ENCODE assay signal across 23 cellular contexts in the genomic region with DNA sequence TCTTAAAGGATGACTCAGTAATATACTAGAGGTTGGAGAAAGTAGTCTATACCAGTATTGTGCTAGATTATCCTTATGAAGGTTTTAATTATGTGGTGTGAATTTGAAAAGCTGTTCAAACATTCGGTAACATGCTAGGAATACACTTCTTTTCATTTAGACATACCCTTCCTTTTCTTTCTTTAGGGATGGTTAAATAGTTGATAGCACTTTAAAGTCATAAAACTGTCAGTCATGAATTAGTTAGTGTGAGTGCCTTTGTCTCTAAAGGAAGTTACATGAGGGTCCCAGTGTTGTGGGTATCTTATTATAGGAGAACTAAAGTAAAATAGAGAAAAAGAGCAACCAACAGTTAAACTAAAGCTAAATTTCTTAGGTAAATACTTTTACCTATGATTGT.
"Had no signal": no experiment of that assay in that cellular context is flagged by ENCODE, and none has a peak within 500 bp of the region (broad histone marks: within the 10 kb centered on the region; RNA-seq: fewer than 3 reads in every experiment).

No MANE protein-coding gene starts in this region.

- H3K27ac ChIP-seq: heart left ventricle, neural progenitor cell, ovary, right atrium auricular region, sigmoid colon, skin epidermis, testis, tibial nerve, upper lobe of right lung, vagina had no signal

- DNase-seq: effector CD4-positive, alpha-beta T cell; foreskin melanocyte; heart left ventricle; hippocampal formation; left colon; left ventricle myocardium superior; mammary epithelial cell; mucosa of descending colon; naive thymus-derived CD8-positive, alpha-beta T cell; nucleus accumbens; ovary; sigmoid colon; stimulated activated CD4-positive, alpha-beta T cell treated with anti-CD3 and anti-CD28 coated beads, Interleukin-2, amount 100 ng/mL, for 24 hours; stimulated activated CD4-positive, alpha-beta T cell treated with anti-CD3 and anti-CD28 coated beads, Interleukin-4, amount 100 ng/mL, for 4 hours; stimulated activated naive B cell treated with anti-CD40 and anti-IgM and Interleukin-4, amounts not matched to agents 10 μg/mL and 1 μg/mL and 100 μg/mL, for 72 hours; stimulated activated naive CD8-positive, alpha-beta T cell treated with anti-CD3 and anti-CD28 coated beads, Interleukin-15, amount 100 ng/mL, for 72 hours; testis; upper lobe of right lung had no signal

- H3K4me3 ChIP-seq: heart left ventricle, mucosa of descending colon, neural progenitor cell, ovary, right atrium auricular region, sigmoid colon, skin epidermis, testis, tibial nerve, upper lobe of right lung, vagina had no signal

- H3K36me3 Mint-ChIP-seq: stimulated activated naive B cell treated with anti-CD40 and anti-IgM and Interleukin-4, amounts not matched to agents 10 μg/mL and 1 μg/mL and 100 μg/mL, for 72 hours had no signal

- H3K27ac Mint-ChIP-seq: naive thymus-derived CD8-positive, alpha-beta T cell; stimulated activated naive B cell treated with anti-CD40 and anti-IgM and Interleukin-4, amounts not matched to agents 10 μg/mL and 1 μg/mL and 100 μg/mL, for 72 hours; stimulated activated naive CD8-positive, alpha-beta T cell treated with anti-CD3 and anti-CD28 coated beads, Interleukin-15, amount 100 ng/mL, for 72 hours had no signal

- H3K4me1 Mint-ChIP-seq: naive thymus-derived CD8-positive, alpha-beta T cell; stimulated activated naive B cell treated with anti-CD40 and anti-IgM and Interleukin-4, amounts not matched to agents 10 μg/mL and 1 μg/mL and 100 μg/mL, for 72 hours; stimulated activated naive CD8-positive, alpha-beta T cell treated with anti-CD3 and anti-CD28 coated beads, Interleukin-15, amount 100 ng/mL, for 72 hours had no signal

- H3K9me3 ChIP-seq: mucosa of descending colon, ovary, right atrium auricular region, sigmoid colon, testis, upper lobe of right lung, vagina had no signal

- H3K27me3 ChIP-seq: heart left ventricle, neural progenitor cell, ovary, right atrium auricular region, sigmoid colon, testis, tibial nerve, upper lobe of right lung, vagina had no signal

- H3K36me3 ChIP-seq: heart left ventricle, ovary, right atrium auricular region, sigmoid colon, tibial nerve, upper lobe of right lung had no signal

- H3K27me3 Mint-ChIP-seq: stimulated activated naive B cell treated with anti-CD40 and anti-IgM and Interleukin-4, amounts not matched to agents 10 μg/mL and 1 μg/mL and 100 μg/mL, for 72 hours; stimulated activated naive CD8-positive, alpha-beta T cell treated with anti-CD3 and anti-CD28 coated beads, Interleukin-15, amount 100 ng/mL, for 72 hours had no signal

- H3K4me3 Mint-ChIP-seq: naive thymus-derived CD8-positive, alpha-beta T cell; neural progenitor cell; stimulated activated naive B cell treated with anti-CD40 and anti-IgM and Interleukin-4, amounts not matched to agents 10 μg/mL and 1 μg/mL and 100 μg/mL, for 72 hours; stimulated activated naive CD8-positive, alpha-beta T cell treated with anti-CD3 and anti-CD28 coated beads, Interleukin-15, amount 100 ng/mL, for 72 hours had no signal

- H2AFZ ChIP-seq: neural progenitor cell had no signal

- H3K4me2 ChIP-seq: neural progenitor cell had no signal

- H3K4me1 ChIP-seq: right atrium auricular region, upper lobe of right lung had no signal

- H3K9ac ChIP-seq: neural progenitor cell had no signal
